In genomic region chr4:54041916-54042315, GRCh38 we compare ENCODE assay signal across 16 cellular contexts. TPM values are rescaled to one million over a fixed set of nuclear protein-coding genes. Genes with fewer than 3 reads are reported as not detected.
A peak's percentile ranks its signal among the peaks of the same experiment; 100 is the strongest.
DNase-seq lines count a peak whose midpoint lies in the region; ATAC-seq and TF ChIP-seq lines count a peak whose summit lies in the region.
"Had no signal": no experiment of that assay in that cellular context is flagged by ENCODE, and none has a peak within 500 bp of the region (broad histone marks: within the 10 kb centered on the region; RNA-seq: fewer than 3 reads in every experiment).

No MANE protein-coding gene starts in this region.

- no peak overlapping the region for H2AK9ac ChIP-seq in IMR-90 (replicated peaks; ENCODE audit: low read depth, low read length, poor library complexity)

- no peak for TF ChIP-seq EP300 in suprapubic skin (IDR thresholded peaks at IDR 0.05)

- DNase-seq in activated naive CD8-positive, alpha-beta T cell treated with anti-CD3 and anti-CD28 coated beads, Interleukin-2, amount 10 ng/mL, durations not matched to agents 7 days and 5 days, result no peak
- DNase-seq in activated naive CD8-positive, alpha-beta T cell treated with anti-CD3 and anti-CD28 coated beads for 36 hours, result no peak
- no peak for DNase-seq in IMR-90
- no peak for DNase-seq in chondrocyte (ENCODE audit: low spot score)
- no peak for DNase-seq in suprapubic skin (ENCODE audit: low spot score in 2 of 2)
- no peak for DNase-seq in NCI-H1436 (lab: John Stamatoyannopoulos, UW)
- DNase-seq: ACHN; CD4-positive, alpha-beta memory T cell; DND-41; GDM1 had no signal

- H4K20me1 ChIP-seq in IMR-90 (ENCODE audit: insufficient read depth, low read length), result peaks cover 27% of the 10 kb centered on the region

- dilution Hi-C loops in IMR-90 (cut with HindIII; ENCODE audit: low sequenced_read_pairs, unreplicated experiment), result no loop called here

- H2BK120ac ChIP-seq in IMR-90 (ENCODE audit: low read depth, low read length), result no peak overlapping the region

- in situ Hi-C loops in IMR-90 (cut with MboI; ENCODE audit: low sequenced_read_pairs), result no loop called here

- no peak overlapping the region for H3K4ac ChIP-seq in IMR-90 (ENCODE audit: low read depth, low read length)

- ATAC-seq in activated naive CD8-positive, alpha-beta T cell treated with anti-CD3 and anti-CD28 coated beads, Interleukin-2, amount 10 ng/mL, durations not matched to agents 7 days and 5 days (ENCODE audit: low read depth), result no peak
- no peak for ATAC-seq in IMR-90 (ENCODE audit: low read depth)
- no peak for ATAC-seq in GM21381 (IDR thresholded peaks at IDR 0.05; ENCODE audit: unreplicated experiment)
- ATAC-seq: HepG2 had no signal

- BruUV-seq in IMR-90 (replicated peaks; lab: Mats Ljungman, UMichigan), result no TSS peak

- H4K5ac ChIP-seq in IMR-90 (ENCODE audit: low read depth, low read length), result no peak overlapping the region

- no peak overlapping the region for H2BK20ac ChIP-seq in IMR-90 (ENCODE audit: low read depth, low read length)

- no peak overlapping the region for H3K9ac ChIP-seq in IMR-90 (ENCODE audit: low read depth, low read length)
- H3K9ac ChIP-seq: BLaER1 treated with 17β-estradiol and CSF1 and Interleukin-3, amounts not matched to agents 10 nM and 100 nM had no signal

- TF ChIP-seq CTCF in IMR-90 (conservative IDR thresholded peaks at IDR 0.05; ENCODE audit: low read depth, low read length), result no peak
- no peak for TF ChIP-seq CTCF in chondrocyte (IDR thresholded peaks at IDR 0.05)
- TF ChIP-seq CTCF in suprapubic skin (IDR thresholded peaks at IDR 0.05), result no peak

- H2AFZ ChIP-seq in IMR-90 (replicated peaks; ENCODE audit: low read length, poor library complexity), result no peak overlapping the region

- H3K27ac ChIP-seq in IMR-90 (ENCODE audit: insufficient read depth, low read length), result no peak overlapping the region
- H3K27ac ChIP-seq in suprapubic skin, result no peak overlapping the region
- H3K27ac ChIP-seq: BLaER1 treated with 17β-estradiol and CSF1 and Interleukin-3, amounts not matched to agents 10 nM and 100 nM had no signal

- no peak for TF ChIP-seq RAD21 in IMR-90 (IDR thresholded peaks at IDR 0.05; ENCODE audit: low read length)

- no peak overlapping the region for H3K27ac Mint-ChIP-seq in activated naive CD8-positive, alpha-beta T cell treated with anti-CD3 and anti-CD28 coated beads, Interleukin-2, amount 10 ng/mL, durations not matched to agents 7 days and 5 days
- H3K27ac Mint-ChIP-seq in activated naive CD8-positive, alpha-beta T cell treated with anti-CD3 and anti-CD28 coated beads for 36 hours, result no peak overlapping the region
- H3K27ac Mint-ChIP-seq in chondrocyte (ENCODE audit: unreplicated experiment), result peak overlapping the region; percentile 15

- H3K4me1 Mint-ChIP-seq in activated naive CD8-positive, alpha-beta T cell treated with anti-CD3 and anti-CD28 coated beads, Interleukin-2, amount 10 ng/mL, durations not matched to agents 7 days and 5 days, result peaks cover 8% of the 10 kb centered on the region
- H3K4me1 Mint-ChIP-seq in activated naive CD8-positive, alpha-beta T cell treated with anti-CD3 and anti-CD28 coated beads for 36 hours, result peaks cover 27% of the 10 kb centered on the region
- H3K4me1 Mint-ChIP-seq in chondrocyte (ENCODE audit: low read depth), result peaks cover 16% of the 10 kb centered on the region

- TF ChIP-seq POLR2A in IMR-90 (IDR thresholded peaks at IDR 0.05; ENCODE audit: low read depth, low read length) (no peak), suprapubic skin (IDR thresholded peaks at IDR 0.05) (no peak)

- WGBS in IMR-90 (ENCODE audit: extremely low coverage in 2 of 2, insufficient read length in 1 of 2), 2 experiments, result no CpG with 5 or more reads among the region's 2 CpGs
- WGBS in suprapubic skin, result 89% methylated on average over 2 of the region's 2 CpGs

- H3K36me3 Mint-ChIP-seq in activated naive CD8-positive, alpha-beta T cell treated with anti-CD3 and anti-CD28 coated beads, Interleukin-2, amount 10 ng/mL, durations not matched to agents 7 days and 5 days, result peaks cover 37% of the 10 kb centered on the region
- peaks cover 52% of the 10 kb centered on the region for H3K36me3 Mint-ChIP-seq in activated naive CD8-positive, alpha-beta T cell treated with anti-CD3 and anti-CD28 coated beads for 36 hours
- H3K36me3 Mint-ChIP-seq in chondrocyte (ENCODE audit: low read depth), result peaks cover 18% of the 10 kb centered on the region

- H3K4me3 Mint-ChIP-seq in activated naive CD8-positive, alpha-beta T cell treated with anti-CD3 and anti-CD28 coated beads, Interleukin-2, amount 10 ng/mL, durations not matched to agents 7 days and 5 days, result peak overlapping the region; percentile 5
- no peak overlapping the region for H3K4me3 Mint-ChIP-seq in activated naive CD8-positive, alpha-beta T cell treated with anti-CD3 and anti-CD28 coated beads for 36 hours
- no peak overlapping the region for H3K4me3 Mint-ChIP-seq in chondrocyte (ENCODE audit: unreplicated experiment)

- no peak overlapping the region for H2BK15ac ChIP-seq in IMR-90 (ENCODE audit: low read depth, low read length)

- no peak overlapping the region for H2AK5ac ChIP-seq in IMR-90 (ENCODE audit: low read depth, low read length)

- intact Hi-C loops in IMR-90 (cut with micrococcal nuclease), result no loop called here

- peaks cover 4% of the 10 kb centered on the region for H3K9me3 Mint-ChIP-seq in activated naive CD8-positive, alpha-beta T cell treated with anti-CD3 and anti-CD28 coated beads, Interleukin-2, amount 10 ng/mL, durations not matched to agents 7 days and 5 days
- H3K9me3 Mint-ChIP-seq in activated naive CD8-positive, alpha-beta T cell treated with anti-CD3 and anti-CD28 coated beads for 36 hours, result peaks cover 10% of the 10 kb centered on the region
- H3K9me3 Mint-ChIP-seq in chondrocyte (ENCODE audit: low read depth), result peaks cover 8% of the 10 kb centered on the region

- peak overlapping the region; percentile 33 for H2BK5ac ChIP-seq in IMR-90 (ENCODE audit: low read depth, low read length, poor library complexity, severe bottlenecking)

- CTCF ChIA-PET in IMR-90 (lab: Yijun Ruan, JAX), result no interaction called here

- no peak overlapping the region for H3K56ac ChIP-seq in IMR-90 (ENCODE audit: extremely low read depth, insufficient read depth, low read length)

- H3K4me3 ChIP-seq in IMR-90 (ENCODE audit: insufficient read depth, low read depth, low read length), result no peak overlapping the region
- H3K4me3 ChIP-seq in suprapubic skin, result no peak overlapping the region
- H3K4me3 ChIP-seq: BLaER1 treated with 17β-estradiol and CSF1 and Interleukin-3, amounts not matched to agents 10 nM and 100 nM; HAP-1 had no signal

- H3K36me3 ChIP-seq in IMR-90 (ENCODE audit: control insufficient read depth, insufficient read depth, low read length) (peaks cover 4% of the 10 kb centered on the region), suprapubic skin (peaks cover 23% of the 10 kb centered on the region)

- no peaks in the 10 kb centered on the region for H3K9me3 ChIP-seq in IMR-90 (ENCODE audit: control insufficient read depth, insufficient read depth, low read length)
- no peaks in the 10 kb centered on the region for H3K9me3 ChIP-seq in suprapubic skin

- POLR2A ChIA-PET in activated naive CD8-positive, alpha-beta T cell treated with anti-CD3 and anti-CD28 coated beads, Interleukin-2, amount 10 ng/mL, durations not matched to agents 7 days and 5 days (lab: Charles Lee), result no interaction called here
- POLR2A ChIA-PET in IMR-90 (lab: Charles Lee; ENCODE audit: unreplicated experiment), result no interaction called here

- H3K4me2 ChIP-seq in IMR-90 (ENCODE audit: low read depth, low read length), result no peak overlapping the region
- H3K4me2 ChIP-seq: BLaER1 treated with 17β-estradiol and CSF1 and Interleukin-3, amounts not matched to agents 10 nM and 100 nM had no signal

- no peaks in the 10 kb centered on the region for H3K27me3 Mint-ChIP-seq in activated naive CD8-positive, alpha-beta T cell treated with anti-CD3 and anti-CD28 coated beads, Interleukin-2, amount 10 ng/mL, durations not matched to agents 7 days and 5 days
- no peaks in the 10 kb centered on the region for H3K27me3 Mint-ChIP-seq in activated naive CD8-positive, alpha-beta T cell treated with anti-CD3 and anti-CD28 coated beads for 36 hours
- no peaks in the 10 kb centered on the region for H3K27me3 Mint-ChIP-seq in chondrocyte (ENCODE audit: low read depth)
- H3K27me3 Mint-ChIP-seq: CD4-positive, alpha-beta memory T cell had no signal

- 0 out of 2 replicates have a peak, but pooled peaks cover 2% of the 10 kb centered on the region for H3K4me1 ChIP-seq in IMR-90 (ENCODE audit: control insufficient read depth, insufficient read depth, low read length)
- H3K4me1 ChIP-seq in suprapubic skin, result no peaks in the 10 kb centered on the region
- H3K4me1 ChIP-seq: BLaER1 treated with 17β-estradiol and CSF1 and Interleukin-3, amounts not matched to agents 10 nM and 100 nM; HAP-1 had no signal

- no peak overlapping the region for H3K14ac ChIP-seq in IMR-90 (replicated peaks; ENCODE audit: low read depth, low read length)

- no peak overlapping the region for H3K23ac ChIP-seq in IMR-90 (ENCODE audit: low read depth, low read length)

- no peak overlapping the region for H4K8ac ChIP-seq in IMR-90 (ENCODE audit: low read depth in 2 of 2, low read length in 2 of 2)

- H3K27me3 ChIP-seq in IMR-90 (ENCODE audit: control insufficient read depth, insufficient read depth, low read length) (no peaks in the 10 kb centered on the region), suprapubic skin (no peaks in the 10 kb centered on the region)
- H3K27me3 ChIP-seq: BLaER1 treated with 17β-estradiol and CSF1 and Interleukin-3, amounts not matched to agents 10 nM and 100 nM had no signal

- H4K91ac ChIP-seq in IMR-90 (ENCODE audit: insufficient read depth, low read depth, low read length), result no peak overlapping the region

- peaks cover 3% of the 10 kb centered on the region; the same call in 1 of the 2 replicates for H3K9me1 ChIP-seq in IMR-90 (ENCODE audit: insufficient read depth, low read length)

- peaks cover 10 to 39% of the 10 kb centered on the region in 2 experiments; a peak in 3 of 4 replicates for H3K79me1 ChIP-seq in IMR-90 (ENCODE audit: low read depth in 1 of 2, low read length in 2 of 2)

- H3K18ac ChIP-seq in IMR-90 (ENCODE audit: low read depth, low read length), result no peak overlapping the region

RNA-seq across cellular contexts. Expression of gene CHIC2, which starts 22.5 kb away (rescaled TPM):
- 10 to 100 TPM; 28.5 to 29.3 TPM for total RNA-seq in activated naive CD8-positive, alpha-beta T cell treated with anti-CD3 and anti-CD28 coated beads, Interleukin-2, amount 10 ng/mL, durations not matched to agents 7 days and 5 days
- total RNA-seq in activated naive CD8-positive, alpha-beta T cell treated with anti-CD3 and anti-CD28 coated beads for 36 hours, result 10 to 100 TPM; 21.2 to 22.5 TPM
- total RNA-seq in IMR-90 (2012; rRNA removed) (26.3 and 65.0 TPM in 2 replicates), chondrocyte (31.3 to 38.5 TPM (median 36.1 TPM) in 3 replicates), suprapubic skin (10 to 100 TPM; 33.3 to 60.3 (median 41.1) TPM)
- polyA plus RNA-seq in IMR-90 (2012; rRNA removed), result 18.8 and 20.4 TPM in 2 replicates
- polyA plus RNA-seq in IMR-90 (2012; cell fraction: cytosol; rRNA removed), result 25.1 and 34.5 TPM in 2 replicates
- 13.2 and 17.0 TPM in 2 replicates for polyA plus RNA-seq in IMR-90 (2012; cell fraction: nucleus; rRNA removed; ENCODE audit: low replicate concordance)

RNA-seq across cellular contexts. Expression of gene GSX2, which starts 58.0 kb away (rescaled TPM):
- total RNA-seq in activated naive CD8-positive, alpha-beta T cell treated with anti-CD3 and anti-CD28 coated beads, Interleukin-2, amount 10 ng/mL, durations not matched to agents 7 days and 5 days, result not detected
- not detected for total RNA-seq in activated naive CD8-positive, alpha-beta T cell treated with anti-CD3 and anti-CD28 coated beads for 36 hours
- total RNA-seq in IMR-90 (2012; rRNA removed) (not detected in 2 replicates), chondrocyte (not detected in 3 replicates), suprapubic skin (under 1 TPM in 1 of 4 donors, not detected in 3; 0.53 TPM)
- polyA plus RNA-seq in IMR-90 (2012; rRNA removed), result not detected in 2 replicates
- polyA plus RNA-seq in IMR-90 (2012; cell fraction: cytosol; rRNA removed), result 0.03 TPM in 1 of 2 replicates, not detected in the other
- not detected in 2 replicates for polyA plus RNA-seq in IMR-90 (2012; cell fraction: nucleus; rRNA removed; ENCODE audit: low replicate concordance)
- total RNA-seq: A172; CD4-positive, alpha-beta memory T cell; H1; HepG2 had no signal
- polyA plus RNA-seq: CD4-positive, alpha-beta memory T cell; H1; HepG2 had no signal
